In genomic region chr20:973785-974194, GRCh38 we compare ENCODE assay signal across 8 cellular contexts. TPM values are rescaled to one million over a fixed set of nuclear protein-coding genes. Genes with fewer than 3 reads are reported as not detected.
DNase-seq lines count a peak whose midpoint lies in the region; ATAC-seq and TF ChIP-seq lines count a peak whose summit lies in the region.

No MANE protein-coding gene starts in this region.

- H4K20me1 ChIP-seq in DOHH2 (ENCODE audit: control insufficient read depth, insufficient read depth, low read depth, low read length), result no peaks in the 10 kb centered on the region

- no peak overlapping the region for H3K27ac Mint-ChIP-seq in activated naive CD8-positive, alpha-beta T cell treated with anti-CD3 and anti-CD28 coated beads, Interleukin-2, amount 50 U/mL, for 24 hours

- peaks cover 2% of the 10 kb centered on the region for H3K4me1 Mint-ChIP-seq in activated naive CD8-positive, alpha-beta T cell treated with anti-CD3 and anti-CD28 coated beads, Interleukin-2, amount 50 U/mL, for 24 hours

- H3K27me3 Mint-ChIP-seq in activated naive CD8-positive, alpha-beta T cell treated with anti-CD3 and anti-CD28 coated beads, Interleukin-2, amount 50 U/mL, for 24 hours, result peaks cover 1% of the 10 kb centered on the region

- H3K36me3 ChIP-seq in DOHH2 (ENCODE audit: control insufficient read depth, low read length) (no peaks in the 10 kb centered on the region), liver (ENCODE audit: control insufficient read depth in 4 of 4, insufficient read depth in 3 of 4, low read depth in 1 of 4, low read length in 3 of 4) (no peaks in the 10 kb centered on the region)

- H3K9me3 ChIP-seq in DOHH2 (ENCODE audit: control insufficient read depth, insufficient read depth, low read length) (no peaks in the 10 kb centered on the region), liver (ENCODE audit: control insufficient read depth in 4 of 4, low read length in 3 of 4) (no peaks in the 10 kb centered on the region)

- 32% methylated on average over 6 of the region's 6 CpGs for WGBS in liver

- H3K36me3 Mint-ChIP-seq in activated naive CD8-positive, alpha-beta T cell treated with anti-CD3 and anti-CD28 coated beads, Interleukin-2, amount 50 U/mL, for 24 hours (ENCODE audit: low read depth), result no peaks in the 10 kb centered on the region

- TF ChIP-seq CTCF in DOHH2 (IDR thresholded peaks at IDR 0.05; ENCODE audit: low read depth, low read length, poor library complexity, severe bottlenecking) (peak; percentile 69), liver (IDR thresholded peaks at IDR 0.05; ENCODE audit: low read depth, low read length, missing input control) (peak; percentile 31)

- no peak for TF ChIP-seq POLR2A in GM18505 (IDR thresholded peaks at IDR 0.05; ENCODE audit: borderline replicate concordance, extremely low read depth, insufficient read depth, insufficient read length)

- ATAC-seq in GM21390 (IDR thresholded peaks at IDR 0.05; ENCODE audit: unreplicated experiment) (peak; percentile 55), HG02763 (IDR thresholded peaks at IDR 0.05; ENCODE audit: unreplicated experiment) (no peak), GM18505 (IDR thresholded peaks at IDR 0.05; ENCODE audit: unreplicated experiment) (no peak)
- peak; percentile 63 for ATAC-seq in activated naive CD8-positive, alpha-beta T cell treated with anti-CD3 and anti-CD28 coated beads, Interleukin-2, amount 50 U/mL, for 24 hours

- TF ChIP-seq RAD21 in liver (IDR thresholded peaks at IDR 0.05), result peak in 1 of 2 donors; percentile 36

- H3K27ac ChIP-seq in DOHH2 (ENCODE audit: low read depth, low read length) (no peak overlapping the region), liver (ENCODE audit: low read depth in 1 of 2, low read length in 2 of 2) (no peak overlapping the region)

- H3K9me2 ChIP-seq in DOHH2 (replicated peaks; ENCODE audit: control insufficient read depth, low read length), result no peaks in the 10 kb centered on the region

- H3K4me3 Mint-ChIP-seq in activated naive CD8-positive, alpha-beta T cell treated with anti-CD3 and anti-CD28 coated beads, Interleukin-2, amount 50 U/mL, for 24 hours, result no peak overlapping the region

- H3K4me3 ChIP-seq in DOHH2 (ENCODE audit: low read length), result no peak overlapping the region
- H3K4me3 ChIP-seq in liver (ENCODE audit: low read depth in 1 of 3, low read length in 3 of 3), result no peak overlapping the region

- H3K4me2 ChIP-seq in DOHH2 (ENCODE audit: low read length), result no peak overlapping the region

- no peaks in the 10 kb centered on the region for H3K9me3 Mint-ChIP-seq in activated naive CD8-positive, alpha-beta T cell treated with anti-CD3 and anti-CD28 coated beads, Interleukin-2, amount 50 U/mL, for 24 hours

- DNase-seq in NOMO-1 treated with DMSO at 0.1 percent for 48 hours (lab: John Stamatoyannopoulos, UW; ENCODE audit: unreplicated experiment) (peak; percentile 84), NCI-H345 (lab: John Stamatoyannopoulos, UW) (no peak)
- peak; percentile 14 for DNase-seq in activated naive CD8-positive, alpha-beta T cell treated with anti-CD3 and anti-CD28 coated beads, Interleukin-2, amount 50 U/mL, for 24 hours

- H3K79me2 ChIP-seq in DOHH2 (ENCODE audit: control insufficient read depth, low read length), result no peaks in the 10 kb centered on the region

- H3K27me3 ChIP-seq in DOHH2 (ENCODE audit: control insufficient read depth, low read length) (no peaks in the 10 kb centered on the region), liver (ENCODE audit: control insufficient read depth in 4 of 4, insufficient read depth in 4 of 4, low read length in 3 of 4) (no peaks in the 10 kb centered on the region)

- H3K4me1 ChIP-seq in DOHH2 (ENCODE audit: control insufficient read depth, low read length) (peaks cover 4% of the 10 kb centered on the region), liver (ENCODE audit: control insufficient read depth in 4 of 4, insufficient read depth in 4 of 4, low read length in 3 of 4) (no peaks in the 10 kb centered on the region)

- no peak overlapping the region for H3K9ac ChIP-seq in liver (ENCODE audit: low read depth in 1 of 2, low read length in 2 of 2)

- H3F3A ChIP-seq in DOHH2 (ENCODE audit: control insufficient read depth, insufficient read depth), result no peaks in the 10 kb centered on the region

TF ChIP-seq in liver, 16 proteins besides CTCF, POLR2A, EP300 and RAD21:
- TF ChIP-seq YY1 (IDR thresholded peaks at IDR 0.05), result no peak

RNA-seq across cellular contexts. Expression of gene RSPO4, which starts 28.3 kb away (rescaled TPM):
- not detected for total RNA-seq in liver
- not detected for polyA plus RNA-seq in liver

RNA-seq across cellular contexts. Expression of gene ANGPT4, which starts 57.7 kb away (rescaled TPM):
- total RNA-seq in liver, result under 1 TPM; 0.05 to 0.08 TPM
- polyA plus RNA-seq in liver, result under 1 TPM; 0.07 to 0.13 TPM

Comparison
In these comparisons a context has a peak if more than half of its experiments do, and no peak if none do; other contexts are left out.
1. ATAC-seq: peak in GM21390 (single experiment) and activated naive CD8-positive, alpha-beta T cell treated with anti-CD3 and anti-CD28 coated beads, Interleukin-2, amount 50 U/mL, for 24 hours (single experiment); none in HG02763 (single experiment) and GM18505 (single experiment).